8 cellular contexts compared by ENCODE assay signal in genomic region chr6:129498950-129499870, GRCh38.
DNase-seq lines count a peak whose midpoint lies in the region; ATAC-seq and TF ChIP-seq lines count a peak whose summit lies in the region.

No MANE protein-coding gene starts in this region.

- peaks cover 1 to 26% of the 10 kb centered on the region in 2 donors for H3K4me1 ChIP-seq in lung (ENCODE audit: control insufficient read depth in 2 of 2, insufficient read depth in 2 of 2, low read length in 2 of 2)

- TF ChIP-seq CTCF in lung (IDR thresholded peaks at IDR 0.05; ENCODE audit: control extremely low read depth, extremely low read depth): peak; percentile 34

- peak overlapping the region; percentile 70 for H3K27ac Mint-ChIP-seq in dendritic cell treated with granulocyte-macrophage colony-stimulating factor and Interleukin-4, amounts not matched to agents 40 ng/mL and 50 ng/mL, for 4 days

- no peaks in the 10 kb centered on the region for H3K27me3 Mint-ChIP-seq in dendritic cell treated with granulocyte-macrophage colony-stimulating factor and Interleukin-4, amounts not matched to agents 40 ng/mL and 50 ng/mL, for 4 days

- H3K36me3 ChIP-seq in lung (ENCODE audit: control insufficient read depth in 2 of 2, insufficient read depth in 2 of 2, low read length in 2 of 2): peaks cover 2 to 22% of the 10 kb centered on the region in 2 donors

- peaks cover 34% of the 10 kb centered on the region for H3K36me3 Mint-ChIP-seq in dendritic cell treated with granulocyte-macrophage colony-stimulating factor and Interleukin-4, amounts not matched to agents 40 ng/mL and 50 ng/mL, for 4 days (ENCODE audit: low read depth)

- no peaks in the 10 kb centered on the region for H3K9me3 Mint-ChIP-seq in dendritic cell treated with granulocyte-macrophage colony-stimulating factor and Interleukin-4, amounts not matched to agents 40 ng/mL and 50 ng/mL, for 4 days

- intact Hi-C loops in dendritic cell treated with granulocyte-macrophage colony-stimulating factor and Interleukin-4, amounts not matched to agents 40 ng/mL and 50 ng/mL, for 4 days (cut with micrococcal nuclease): loop anchor here (2.0 kb wide), 1 partner anchor 76 kb away; no protein-coding TSS in a partner anchor

- H3K4me1 Mint-ChIP-seq in dendritic cell treated with granulocyte-macrophage colony-stimulating factor and Interleukin-4, amounts not matched to agents 40 ng/mL and 50 ng/mL, for 4 days (ENCODE audit: low read depth): peaks cover 30% of the 10 kb centered on the region

- peak overlapping the region; percentile 53 for H3K4me3 Mint-ChIP-seq in dendritic cell treated with granulocyte-macrophage colony-stimulating factor and Interleukin-4, amounts not matched to agents 40 ng/mL and 50 ng/mL, for 4 days

- no peaks in the 10 kb centered on the region for H3K27me3 ChIP-seq in lung (ENCODE audit: control insufficient read depth, insufficient read depth)

- DNase-seq in NCI-H524 (lab: John Stamatoyannopoulos, UW) (peak; percentile 12 to 71), NCI-H524 treated with DMSO at 0.1 percent for 48 hours (lab: John Stamatoyannopoulos, UW) (no peak), HT1080 (ENCODE audit: low read depth) (peak; percentile 65), SIG-M5 treated with dmso at 0.1 percent for 504 hours (lab: John Stamatoyannopoulos, UW; ENCODE audit: unreplicated experiment) (peak; percentile 71), lung (ENCODE audit: low spot score) (no peak), NCI-H187 treated with DMSO at 0.1 percent for 48 hours (lab: John Stamatoyannopoulos, UW) (no peak)

- WGBS in lung, 2 donors: 19 to 21% methylated on average over 9 of the region's 9 CpGs

- peak overlapping the region in 1 of 2 donors; percentile 33 for H3K27ac ChIP-seq in lung (ENCODE audit: low read depth in 1 of 2, low read length in 1 of 2)

- no peak overlapping the region for H3K4me3 ChIP-seq in lung

- ATAC-seq in GM21381 (IDR thresholded peaks at IDR 0.05; ENCODE audit: unreplicated experiment): peak; percentile 64
- ATAC-seq in lung (ENCODE audit: insufficient read depth, low FRiP score): peak; percentile 37

- no peaks in the 10 kb centered on the region for H3K9me3 ChIP-seq in lung (ENCODE audit: control insufficient read depth in 2 of 2, insufficient read depth in 1 of 2, low read length in 1 of 2)

Comparison
In these comparisons a context has a peak if more than half of its experiments do, and no peak if none do; other contexts are left out.
1. DNase-seq: peak in NCI-H524 (2 of 2), HT1080 (single experiment) and SIG-M5 treated with dmso at 0.1 percent for 504 hours (single experiment); none in NCI-H524 treated with DMSO at 0.1 percent for 48 hours (single experiment), lung (single experiment) and NCI-H187 treated with DMSO at 0.1 percent for 48 hours (single experiment).